In the genomic region with DNA sequence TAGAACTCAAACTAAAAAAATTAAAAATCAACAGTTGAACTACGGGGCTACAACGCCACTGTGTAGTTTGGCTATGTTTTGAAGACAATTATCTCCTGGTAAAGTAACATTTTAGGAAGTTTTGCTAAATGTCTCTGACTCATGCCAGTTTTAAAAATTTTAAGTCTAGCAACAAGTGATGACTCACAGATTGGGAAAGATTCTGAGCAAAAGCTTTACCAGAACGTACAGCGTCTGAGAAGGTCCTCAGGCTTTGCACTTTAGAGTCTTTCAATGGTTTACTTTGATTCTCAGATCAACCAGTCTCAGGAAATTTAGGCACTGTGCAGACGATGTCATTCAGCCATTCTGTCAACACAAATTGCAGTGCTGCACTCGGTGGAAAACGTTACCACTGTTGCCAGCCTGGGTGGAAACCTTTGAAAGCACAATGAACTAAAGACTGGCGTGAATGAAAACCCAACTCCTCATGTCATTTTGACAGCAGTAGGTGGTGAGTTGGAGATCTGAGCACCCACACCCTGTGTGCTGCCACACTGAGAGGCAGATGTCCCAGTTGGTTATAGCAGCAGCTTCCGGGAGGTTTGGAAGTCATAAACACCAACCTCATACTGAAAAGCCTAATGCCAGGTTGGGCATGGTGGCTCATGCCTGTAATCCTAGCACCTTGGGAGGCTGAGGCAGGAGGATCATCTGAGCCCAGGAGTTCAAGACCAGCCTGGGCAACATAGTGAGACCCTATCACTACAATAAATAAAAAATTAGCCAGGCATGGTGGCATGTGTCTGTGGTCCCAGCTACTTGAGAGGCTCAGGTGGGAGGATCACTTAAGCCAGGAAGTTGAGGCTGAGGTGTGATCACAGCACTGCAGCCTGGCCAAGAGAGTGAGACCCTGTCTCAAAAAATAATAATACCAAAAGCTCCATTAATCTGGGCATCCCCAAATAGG, we compare ENCODE assay signal across 10 cellular contexts. TPM values are rescaled to one million over a fixed set of nuclear protein-coding genes. Genes with fewer than 3 reads are reported as not detected.
DNase-seq lines count a peak whose midpoint lies in the region; ATAC-seq and TF ChIP-seq lines count a peak whose summit lies in the region.
"Had no signal": no experiment of that assay in that cellular context is flagged by ENCODE, and none has a peak within 500 bp of the region (broad histone marks: within the 10 kb centered on the region; RNA-seq: fewer than 3 reads in every experiment).

No MANE protein-coding gene starts in this region.

- no peak overlapping the region for H2AK5ac ChIP-seq in mesendoderm (ENCODE audit: low read length)

- H2BK15ac ChIP-seq in mesendoderm (replicated peaks; ENCODE audit: low read depth), result no peak overlapping the region

- H3K18ac ChIP-seq in mesendoderm (ENCODE audit: low read length), result no peak overlapping the region

- peak; percentile 49 for DNase-seq in activated CD4-positive, alpha-beta T cell treated with anti-CD3 and anti-CD28 coated beads for 48 hours
- DNase-seq in activated CD4-positive, alpha-beta T cell treated with anti-CD3 and anti-CD28 coated beads for 1 hour, result no peak
- DNase-seq in RKO (ENCODE audit: low spot score) (peak; percentile 45), smooth muscle cell (lab: John Stamatoyannopoulos, UW; ENCODE audit: unreplicated experiment) (no peak), NCI-H510A (lab: John Stamatoyannopoulos, UW) (no peak), mesendoderm (no peak)
- DNase-seq: BE2C, NCI-H1092 treated with DMSO at 0.1 percent for 48 hours had no signal

- H3K4ac ChIP-seq in mesendoderm (ENCODE audit: low read depth, low read length), result no peak overlapping the region

- H3K9ac ChIP-seq in smooth muscle cell (ENCODE audit: low read depth) (no peak overlapping the region), mesendoderm (ENCODE audit: low read length) (no peak overlapping the region)

- no peaks in the 10 kb centered on the region for H3K9me3 ChIP-seq in esophagus (ENCODE audit: control insufficient read depth in 2 of 2, insufficient read depth in 1 of 2, low read depth in 1 of 2, low read length in 1 of 2)
- no peaks in the 10 kb centered on the region for H3K9me3 ChIP-seq in smooth muscle cell (replicated peaks; ENCODE audit: low read depth)
- H3K9me3 ChIP-seq: BE2C had no signal

- H4K5ac ChIP-seq in mesendoderm (ENCODE audit: low read length), result no peak overlapping the region

- H2AFZ ChIP-seq in smooth muscle cell (ENCODE audit: low read depth), result no peak overlapping the region

- 25 to 40% methylated on average over 9 of the region's 9 CpGs for WGBS in esophagus, 2 donors
- 13% methylated on average over 9 of the region's 9 CpGs for WGBS in smooth muscle cell (ENCODE audit: low lambda C conversion rate)
- no CpG with 5 or more reads among the region's 9 CpGs for WGBS in mesendoderm (ENCODE audit: extremely low coverage, insufficient coverage, low lambda C conversion rate)

- H4K20me1 ChIP-seq in smooth muscle cell (ENCODE audit: low read depth), result peaks cover 3% of the 10 kb centered on the region

- ATAC-seq in HG03108 (IDR thresholded peaks at IDR 0.05; ENCODE audit: unreplicated experiment), result no peak

- no peak overlapping the region for H3K23ac ChIP-seq in mesendoderm (ENCODE audit: low read length)

- no peaks in the 10 kb centered on the region for H3K79me1 ChIP-seq in mesendoderm (ENCODE audit: low read length)

- no peaks in the 10 kb centered on the region for H3K27me3 ChIP-seq in esophagus (ENCODE audit: control insufficient read depth in 1 of 2, insufficient read depth in 2 of 2, low read length in 2 of 2)
- no peaks in the 10 kb centered on the region for H3K27me3 ChIP-seq in smooth muscle cell (ENCODE audit: low read depth)
- no peaks in the 10 kb centered on the region for H3K27me3 ChIP-seq in mesendoderm (ENCODE audit: insufficient read depth, low read length, poor library complexity)

- H3K79me2 ChIP-seq in smooth muscle cell (ENCODE audit: low read depth) (no peaks in the 10 kb centered on the region), mesendoderm (ENCODE audit: control insufficient read depth, insufficient read depth, low read length) (no peaks in the 10 kb centered on the region)

- H4K8ac ChIP-seq in mesendoderm (ENCODE audit: low read depth, low read length), result no peak overlapping the region

- no peak overlapping the region for H2BK120ac ChIP-seq in mesendoderm (ENCODE audit: low read depth, low read length)

- TF ChIP-seq CTCF in smooth muscle cell (IDR thresholded peaks at IDR 0.05; ENCODE audit: borderline replicate concordance, insufficient read depth, poor library complexity, severe bottlenecking), result no peak

- H3K4me2 ChIP-seq in smooth muscle cell (peak overlapping the region; percentile 47), mesendoderm (ENCODE audit: low read length) (no peak overlapping the region)

- H3K56ac ChIP-seq in mesendoderm (ENCODE audit: low read length), result no peak overlapping the region

- H3K4me3 ChIP-seq in esophagus (ENCODE audit: low read depth in 1 of 2, low read length in 2 of 2), result no peak overlapping the region
- no peak overlapping the region for H3K4me3 ChIP-seq in smooth muscle cell
- H3K4me3 ChIP-seq in mesendoderm (ENCODE audit: low read length), result no peak overlapping the region

- no peak overlapping the region for H2BK5ac ChIP-seq in mesendoderm (ENCODE audit: low read length)

- H3K27ac ChIP-seq in esophagus (ENCODE audit: low read depth in 2 of 2, low read length in 1 of 2), result peak overlapping the region; percentile 65 to 71
- peak overlapping the region; percentile 79 for H3K27ac ChIP-seq in smooth muscle cell (ENCODE audit: low read depth)
- H3K27ac ChIP-seq in mesendoderm (ENCODE audit: low read depth, low read length), result no peak overlapping the region

- H3K4me1 ChIP-seq in esophagus (ENCODE audit: control insufficient read depth in 2 of 2, insufficient read depth in 2 of 2, low read length in 1 of 2), result peaks cover 0 to 6% of the 10 kb centered on the region in 2 donors
- H3K4me1 ChIP-seq in smooth muscle cell (ENCODE audit: low read depth), result no peaks in the 10 kb centered on the region
- peaks cover 2% of the 10 kb centered on the region for H3K4me1 ChIP-seq in mesendoderm (ENCODE audit: control insufficient read depth, low read depth, low read length)
- H3K4me1 ChIP-seq: BE2C had no signal

- H3K36me3 ChIP-seq in esophagus (ENCODE audit: control insufficient read depth in 2 of 2, insufficient read depth in 2 of 2, low read length in 1 of 2) (peaks cover 4 to 5% of the 10 kb centered on the region in 2 donors), smooth muscle cell (ENCODE audit: low read depth) (peaks cover 3% of the 10 kb centered on the region), mesendoderm (ENCODE audit: control insufficient read depth, insufficient read depth, low read length) (peaks cover 4% of the 10 kb centered on the region)

- peaks cover 13% of the 10 kb centered on the region for H3F3A ChIP-seq in smooth muscle cell (ENCODE audit: low read depth)

RNA-seq across cellular contexts. Expression of a gene that starts 6.3 kb away (rescaled TPM):
- polyA plus RNA-seq in esophagus, result 1 to 10 TPM; 1.3 to 2.8 TPM
- 9.5 and 13.8 TPM in 2 replicates for total RNA-seq in smooth muscle cell
- 13.1 and 16.0 TPM in 2 replicates for polyA plus RNA-seq in smooth muscle cell
- polyA plus RNA-seq in mesendoderm (2013, experiment 1 of 2), result 7.2 TPM
- polyA plus RNA-seq in mesendoderm (2013, experiment 2 of 2), result 7.3 TPM

RNA-seq across cellular contexts. Expression of a gene that starts 47.1 kb away (rescaled TPM):
- 10 to 100 TPM; 42.5 to 54.3 TPM for polyA plus RNA-seq in esophagus
- total RNA-seq in smooth muscle cell, result 129 and 139 TPM in 2 replicates
- polyA plus RNA-seq in smooth muscle cell, result 66.7 and 77.7 TPM in 2 replicates
- polyA plus RNA-seq in mesendoderm (2013, experiment 1 of 2), result 201 TPM
- polyA plus RNA-seq in mesendoderm (2013, experiment 2 of 2), result 204 TPM

Comparison
In these comparisons a context has a peak if more than half of its experiments do, and no peak if none do; other contexts are left out.
1. DNase-seq: peak in activated CD4-positive, alpha-beta T cell treated with anti-CD3 and anti-CD28 coated beads for 48 hours (single experiment) and RKO (single experiment); none in activated CD4-positive, alpha-beta T cell treated with anti-CD3 and anti-CD28 coated beads for 1 hour (single experiment), smooth muscle cell (single experiment), NCI-H510A (single experiment) and mesendoderm (single experiment).